10 cellular contexts compared by ENCODE assay signal in genomic region chr6:44041461-44042260, GRCh38.
DNase-seq lines count a peak whose midpoint lies in the region; ATAC-seq and TF ChIP-seq lines count a peak whose summit lies in the region.
"Had no signal": no experiment of that assay in that cellular context is flagged by ENCODE, and none has a peak within 500 bp of the region (broad histone marks: within the 10 kb centered on the region; RNA-seq: fewer than 3 reads in every experiment).

No MANE protein-coding gene starts in this region.

- intact Hi-C loops in Right ventricle myocardium inferior (cut with DNase I) (no loop called here), adrenal gland (cut with DNase I) (no loop called here)

- H3K9me3 Mint-ChIP-seq in type B pancreatic cell = no peaks in the 10 kb centered on the region

- peak overlapping the region; percentile 39 for H3K27ac ChIP-seq in cardiac muscle cell
- peak overlapping the region in 3 of 5 donors; percentile 28 to 75 (median 59) for H3K27ac ChIP-seq in adrenal gland
- H3K27ac ChIP-seq: KMS-11 had no signal

- no peak for TF ChIP-seq CTCF in cardiac muscle cell (IDR thresholded peaks at IDR 0.05; ENCODE audit: low read depth, low read length)
- TF ChIP-seq CTCF in adrenal gland (IDR thresholded peaks at IDR 0.05) = no peak
- TF ChIP-seq CTCF in type B pancreatic cell (conservative IDR thresholded peaks at IDR 0.05) = no peak

- peaks cover 24% of the 10 kb centered on the region for H3K4me1 Mint-ChIP-seq in type B pancreatic cell (ENCODE audit: unreplicated experiment)

- no peaks in the 10 kb centered on the region for H3K27me3 Mint-ChIP-seq in type B pancreatic cell

- H3K27me3 ChIP-seq in cardiac muscle cell (no peaks in the 10 kb centered on the region), adrenal gland (no peaks in the 10 kb centered on the region)

- no peak for TF ChIP-seq POLR2A in adrenal gland (IDR thresholded peaks at IDR 0.05)

- DNase-seq in cardiac muscle cell (ENCODE audit: low read depth in 1 of 2, low spot score in 1 of 2) = peak in 1 of 2 donors; percentile 96
- no peak for DNase-seq in Right ventricle myocardium inferior (ENCODE audit: missing footprints)
- DNase-seq in adrenal gland = peak; percentile 68 to 93 (median 81)
- peak; percentile 79 for DNase-seq in iPS-NIHi7 (ENCODE audit: extremely low spot score)
- no peak for DNase-seq in type B pancreatic cell (ENCODE audit: extremely low spot score, unreplicated experiment)
- no peak for DNase-seq in NCI-H2171 (lab: John Stamatoyannopoulos, UW)
- DNase-seq: activated naive CD4-positive, alpha-beta T cell treated with Interleukin-2 at 50 U/mL for 16 hours had no signal

- H3K9me3 ChIP-seq in cardiac muscle cell (ENCODE audit: low read depth) = no peaks in the 10 kb centered on the region
- no peaks in the 10 kb centered on the region for H3K9me3 ChIP-seq in adrenal gland (replicated peaks in 1 of 3)

- 42 to 66% (median 49%) methylated on average over 10 of the region's 10 CpGs for WGBS in adrenal gland, 4 donors

- H3K4me3 Mint-ChIP-seq in type B pancreatic cell = peak overlapping the region; percentile 54

- no peaks in the 10 kb centered on the region for H3K36me3 ChIP-seq in cardiac muscle cell
- no peaks in the 10 kb centered on the region for H3K36me3 ChIP-seq in adrenal gland (replicated peaks in 1 of 2)

- peak overlapping the region; percentile 78 for H3K27ac Mint-ChIP-seq in type B pancreatic cell

- H3K36me3 Mint-ChIP-seq in type B pancreatic cell = no peaks in the 10 kb centered on the region

- ATAC-seq in Right ventricle myocardium inferior (no peak), HG02678 (IDR thresholded peaks at IDR 0.05; ENCODE audit: unreplicated experiment) (no peak), HG02870 (IDR thresholded peaks at IDR 0.05; ENCODE audit: unreplicated experiment) (no peak)

- H3K4me1 ChIP-seq in cardiac muscle cell (ENCODE audit: low read depth) (peaks cover 25% of the 10 kb centered on the region), adrenal gland (replicated peaks in 1 of 2) (peaks cover 4 to 17% of the 10 kb centered on the region in 2 donors)

- no peak overlapping the region for H3K4me3 ChIP-seq in cardiac muscle cell
- H3K4me3 ChIP-seq in adrenal gland = no peak overlapping the region

Comparison
In these comparisons a context has a peak if more than half of its experiments do, and no peak if none do; other contexts are left out.
1. DNase-seq: peak in adrenal gland (7 of 7) and iPS-NIHi7 (single experiment); none in Right ventricle myocardium inferior (single experiment), type B pancreatic cell (single experiment) and NCI-H2171 (single experiment).